Comparison of ENCODE assay signal across 23 cellular contexts in the genomic region with DNA sequence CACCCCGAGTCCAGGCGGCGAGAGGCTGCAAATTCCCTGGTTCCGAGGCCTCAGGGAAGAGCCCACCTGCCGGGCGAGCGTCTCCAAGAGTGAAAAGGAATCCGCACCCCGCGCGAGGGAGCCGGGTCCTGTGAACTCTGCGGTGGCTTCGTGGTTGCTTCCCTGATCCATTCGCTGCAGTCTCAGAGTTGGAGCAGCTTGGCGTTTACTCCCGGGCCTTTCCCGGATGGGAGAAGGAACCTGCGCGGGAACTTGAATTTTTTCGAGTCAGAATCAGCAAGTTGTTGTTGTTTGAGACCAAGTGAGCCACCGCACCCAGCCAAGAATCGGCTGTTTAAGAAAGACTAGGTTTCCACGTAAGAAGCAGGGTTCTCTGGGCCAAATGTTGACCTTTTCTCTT. TPM values are rescaled to one million over a fixed set of nuclear protein-coding genes. Genes with fewer than 3 reads are reported as not detected.
A peak's percentile ranks its signal among the peaks of the same experiment; 100 is the strongest.
DNase-seq lines count a peak whose midpoint lies in the region; ATAC-seq, FAIRE-seq and TF ChIP-seq lines count a peak whose summit lies in the region.
"Had no signal": no experiment of that assay in that cellular context is flagged by ENCODE, and none has a peak within 500 bp of the region (broad histone marks: within the 10 kb centered on the region; RNA-seq: fewer than 3 reads in every experiment).

No MANE protein-coding gene starts in this region.

- H3K4me3 ChIP-seq in mammary epithelial cell (replicated peaks in 1 of 3; ENCODE audit: insufficient read depth in 1 of 3, low read depth in 2 of 3, low read length in 3 of 3) (no peak overlapping the region), breast epithelium (no peak overlapping the region), endodermal cell (ENCODE audit: low read length) (peak overlapping the region; percentile 72), mesenchymal stem cell (ENCODE audit: insufficient read depth in 1 of 2, low read depth in 1 of 2, low read length in 2 of 2) (peak overlapping the region in 1 of 2 experiments; percentile 54), mucosa of descending colon (no peak overlapping the region)
- H3K4me3 ChIP-seq: adrenal gland, colonic mucosa, lower lobe of right lung, Peyer's patch, skin epidermis, upper lobe of right lung had no signal

- H3K27me3 ChIP-seq in mammary epithelial cell (ENCODE audit: insufficient read depth, low read length): no peaks in the 10 kb centered on the region
- H3K27me3 ChIP-seq in breast epithelium: peaks cover 0 to 27% of the 10 kb centered on the region in 2 donors
- H3K27me3 ChIP-seq in endodermal cell (ENCODE audit: control insufficient read depth, insufficient read depth, low read length, poor library complexity, severe bottlenecking): peaks cover 28% of the 10 kb centered on the region
- H3K27me3 ChIP-seq in mesenchymal stem cell (ENCODE audit: control insufficient read depth in 1 of 2, insufficient read depth in 1 of 2, low read length in 2 of 2): peaks cover 22 to 52% of the 10 kb centered on the region in 2 experiments
- H3K27me3 ChIP-seq: colonic mucosa, Peyer's patch had no signal

- H3K9me3 Mint-ChIP-seq in endodermal cell (no peaks in the 10 kb centered on the region), type B pancreatic cell (no peaks in the 10 kb centered on the region)
- H3K9me3 Mint-ChIP-seq: activated T-helper 2 cell treated with anti-CD3 and anti-CD28 coated beads, Interferon-gamma antibody, Interleukin-2, Interleukin-4, amounts not matched to agents 10 μg/mL and 5 μg/mL and 100 μg/mL, durations not matched to agents 14 hours and 24 hours and 36 hours; CD8-positive, alpha-beta T cell; stimulated activated effector memory CD8-positive, alpha-beta T cell treated with anti-CD3 and anti-CD28 coated beads, Interleukin-12 subunit alpha, Interleukin-12 subunit beta, amount 100 ng/mL, for 72 hours had no signal

- H3K4ac ChIP-seq in mesenchymal stem cell (ENCODE audit: low read depth in 1 of 2, low read length in 2 of 2): no peak overlapping the region

- H4K91ac ChIP-seq in mesenchymal stem cell (ENCODE audit: low read length): no peak overlapping the region

- H3K9me3 ChIP-seq in mammary epithelial cell (replicated peaks; ENCODE audit: insufficient read depth, low read length) (no peaks in the 10 kb centered on the region), breast epithelium (no peaks in the 10 kb centered on the region), endodermal cell (ENCODE audit: control insufficient read depth, low read length) (no peaks in the 10 kb centered on the region), mesenchymal stem cell (ENCODE audit: control insufficient read depth, low read length) (no peaks in the 10 kb centered on the region), mucosa of descending colon (no peaks in the 10 kb centered on the region)
- H3K9me3 ChIP-seq: adrenal gland, colonic mucosa, lower lobe of right lung, Peyer's patch, upper lobe of right lung had no signal

- no peaks in the 10 kb centered on the region for H4K20me1 ChIP-seq in mammary epithelial cell (ENCODE audit: insufficient read depth, low read length)

- H4K8ac ChIP-seq in mesenchymal stem cell (ENCODE audit: low read length): peak overlapping the region; percentile 50

- H3K4me3 Mint-ChIP-seq in endodermal cell: peak overlapping the region; percentile 70
- peak overlapping the region; percentile 75 for H3K4me3 Mint-ChIP-seq in type B pancreatic cell
- H3K4me3 Mint-ChIP-seq: activated CD4-positive, alpha-beta memory T cell treated with anti-CD3 and anti-CD28 coated beads, Interleukin-2, amount 10 ng/mL, durations not matched to agents 7 days and 5 days; CD8-positive, alpha-beta T cell; stimulated activated effector memory CD8-positive, alpha-beta T cell treated with anti-CD3 and anti-CD28 coated beads, Interleukin-12 subunit alpha, Interleukin-12 subunit beta, amount 100 ng/mL, for 72 hours had no signal

- H3K79me2 ChIP-seq in mammary epithelial cell (ENCODE audit: insufficient read depth, low read length): no peaks in the 10 kb centered on the region

- H3K27me3 Mint-ChIP-seq in endodermal cell (ENCODE audit: insufficient read depth) (peaks cover 46% of the 10 kb centered on the region), type B pancreatic cell (peaks cover 83% of the 10 kb centered on the region)

- peak overlapping the region; percentile 4 for H3K4me2 ChIP-seq in mammary epithelial cell (ENCODE audit: insufficient read depth, low read depth, low read length)
- peak overlapping the region; percentile 93 for H3K4me2 ChIP-seq in mesenchymal stem cell (ENCODE audit: low read length, poor library complexity, severe bottlenecking)

- H3K27ac Mint-ChIP-seq in endodermal cell: peak overlapping the region; percentile 89
- no peak overlapping the region for H3K27ac Mint-ChIP-seq in type B pancreatic cell
- H3K27ac Mint-ChIP-seq: activated CD4-positive, alpha-beta memory T cell treated with anti-CD3 and anti-CD28 coated beads, Interleukin-2, amount 10 ng/mL, durations not matched to agents 7 days and 5 days; activated T-helper 2 cell treated with anti-CD3 and anti-CD28 coated beads, Interferon-gamma antibody, Interleukin-2, Interleukin-4, amounts not matched to agents 10 μg/mL and 5 μg/mL and 100 μg/mL, durations not matched to agents 14 hours and 24 hours and 36 hours; CD8-positive, alpha-beta T cell; stimulated activated effector memory CD8-positive, alpha-beta T cell treated with anti-CD3 and anti-CD28 coated beads, Interleukin-12 subunit alpha, Interleukin-12 subunit beta, amount 100 ng/mL, for 72 hours had no signal

- no peak for ATAC-seq in mucosa of descending colon
- ATAC-seq: CD8-positive, alpha-beta T cell; lower lobe of right lung; stimulated activated effector memory CD8-positive, alpha-beta T cell treated with anti-CD3 and anti-CD28 coated beads, Interleukin-12 subunit alpha, Interleukin-12 subunit beta, amount 100 ng/mL, for 72 hours; upper lobe of right lung had no signal

- CTCF ChIA-PET in mammary epithelial cell (lab: Charles Lee; ENCODE audit: low non-redundant PET): no interaction called here

- H3K18ac ChIP-seq in mesenchymal stem cell (ENCODE audit: low read depth in 1 of 2, low read length in 2 of 2): no peak overlapping the region

- DNase-seq in mammary epithelial cell (no peak), breast epithelium (ENCODE audit: low spot score in 2 of 2) (no peak), endodermal cell (peak; percentile 74), mesenchymal stem cell (no peak), type B pancreatic cell (ENCODE audit: extremely low spot score, unreplicated experiment) (no peak), mucosa of descending colon (no peak), HTR-8/SVneo (ENCODE audit: insufficient read length, low spot score) (no peak), SW480 (ENCODE audit: low spot score) (no peak)
- DNase-seq: activated CD4-positive, alpha-beta memory T cell treated with anti-CD3 and anti-CD28 coated beads, Interleukin-2, amount 10 ng/mL, durations not matched to agents 7 days and 5 days; adrenal gland; CD8-positive, alpha-beta T cell; colonic mucosa; hypothalamus; lower lobe of right lung; MV-4-11; NCI-H2029 treated with DMSO at 0.1 percent for 48 hours; NCI-H526; Peyer's patch; upper lobe of right lung had no signal

- H3K9ac ChIP-seq in mammary epithelial cell (ENCODE audit: insufficient read depth, low read length) (no peak overlapping the region), endodermal cell (ENCODE audit: extremely low read depth, low read length, poor library complexity, severe bottlenecking) (no peak overlapping the region), mesenchymal stem cell (ENCODE audit: low read length) (no peak overlapping the region)

- dilution Hi-C loops in mammary epithelial cell (cut with HindIII; ENCODE audit: low sequenced_read_pairs): no loop called here

- TF ChIP-seq POLR2A in breast epithelium (IDR thresholded peaks at IDR 0.05): no peak

- H3K36me3 Mint-ChIP-seq in endodermal cell (ENCODE audit: low read depth) (peaks cover 6% of the 10 kb centered on the region), type B pancreatic cell (peaks cover 4% of the 10 kb centered on the region)
- H3K36me3 Mint-ChIP-seq: CD8-positive, alpha-beta T cell; stimulated activated effector memory CD8-positive, alpha-beta T cell treated with anti-CD3 and anti-CD28 coated beads, Interleukin-12 subunit alpha, Interleukin-12 subunit beta, amount 100 ng/mL, for 72 hours had no signal

- peak overlapping the region; percentile 22 for H2AFZ ChIP-seq in mammary epithelial cell (ENCODE audit: low read depth, low read length)
- H2AFZ ChIP-seq in mesenchymal stem cell (ENCODE audit: low read depth, low read length): no peak overlapping the region

- TF ChIP-seq CTCF in mammary epithelial cell (conservative IDR thresholded peaks at IDR 0.05 in 1 of 2, IDR thresholded peaks at IDR 0.05 in 1 of 2; ENCODE audit: extremely low read depth in 1 of 2, insufficient read depth in 1 of 2, low read depth in 1 of 2, low read length in 2 of 2) (no peak), breast epithelium (IDR thresholded peaks at IDR 0.05) (no peak), endodermal cell (conservative IDR thresholded peaks at IDR 0.05) (no peak), type B pancreatic cell (conservative IDR thresholded peaks at IDR 0.05) (no peak), mucosa of descending colon (IDR thresholded peaks at IDR 0.05) (no peak)

- in situ Hi-C loops in mammary epithelial cell (cut with MboI; ENCODE audit: low sequenced_read_pairs in 2 of 2): no loop called here

- H2BK5ac ChIP-seq in mesenchymal stem cell (ENCODE audit: low read depth, low read length, poor library complexity, severe bottlenecking): no peak overlapping the region

- no peaks in the 10 kb centered on the region for H3K79me1 ChIP-seq in mesenchymal stem cell (replicated peaks; ENCODE audit: low read length, poor library complexity, severe bottlenecking)

- no peak overlapping the region for H3K14ac ChIP-seq in mesenchymal stem cell (ENCODE audit: low read length in 2 of 2)

- H2AK5ac ChIP-seq in mesenchymal stem cell (ENCODE audit: low read length, severe bottlenecking): no peak overlapping the region

- H2BK15ac ChIP-seq in mesenchymal stem cell (ENCODE audit: low read depth, poor library complexity, severe bottlenecking): no peak overlapping the region

- BruUV-seq in mammary epithelial cell (replicated peaks; lab: Mats Ljungman, UMichigan): no TSS peak

- intact Hi-C loops in mammary epithelial cell (cut with micrococcal nuclease) (loop anchor here (10.0 kb wide), 1 partner anchor 1384 kb away; no protein-coding TSS in a partner anchor), breast epithelium (cut with DNase I; ENCODE audit: low total_unique reads) (no loop called here), mucosa of descending colon (cut with DNase I, micrococcal nuclease) (no loop called here)

- FAIRE-seq in HTR-8/SVneo (lab: Jason Lieb, UNC): no peak
- FAIRE-seq: A204.1 had no signal

- H3K4me1 Mint-ChIP-seq in endodermal cell: no peaks in the 10 kb centered on the region
- peaks cover 4% of the 10 kb centered on the region for H3K4me1 Mint-ChIP-seq in type B pancreatic cell (ENCODE audit: unreplicated experiment)
- H3K4me1 Mint-ChIP-seq: activated CD4-positive, alpha-beta memory T cell treated with anti-CD3 and anti-CD28 coated beads, Interleukin-2, amount 10 ng/mL, durations not matched to agents 7 days and 5 days; stimulated activated effector memory CD8-positive, alpha-beta T cell treated with anti-CD3 and anti-CD28 coated beads, Interleukin-12 subunit alpha, Interleukin-12 subunit beta, amount 100 ng/mL, for 72 hours had no signal

- H3K23ac ChIP-seq in mesenchymal stem cell (ENCODE audit: low read length in 2 of 2): no peak overlapping the region

- 42% methylated on average over 20 of the region's 24 CpGs for WGBS in mammary epithelial cell (ENCODE audit: low coverage, missing lambda C conversion rate)
- 19 to 30% methylated on average over 15 to 24 of the region's 24 CpGs for WGBS in endodermal cell (ENCODE audit: insufficient coverage in 1 of 2, insufficient read length in 1 of 2), 2 experiments
- 4% methylated on average over 24 of the region's 24 CpGs for WGBS in mesenchymal stem cell

- H2BK12ac ChIP-seq in mesenchymal stem cell (ENCODE audit: low read length in 2 of 2): no peak overlapping the region

- no peaks in the 10 kb centered on the region for H3K36me3 ChIP-seq in mammary epithelial cell (ENCODE audit: insufficient read depth, low read length)
- no peaks in the 10 kb centered on the region for H3K36me3 ChIP-seq in breast epithelium
- H3K36me3 ChIP-seq in endodermal cell (ENCODE audit: control insufficient read depth, insufficient read depth, low read length): no peaks in the 10 kb centered on the region
- H3K36me3 ChIP-seq in mesenchymal stem cell (ENCODE audit: control insufficient read depth in 1 of 2, insufficient read depth in 2 of 2, low read depth in 1 of 2, low read length in 2 of 2): no peaks in the 10 kb centered on the region
- no peaks in the 10 kb centered on the region for H3K36me3 ChIP-seq in mucosa of descending colon (ENCODE audit: low read depth)
- H3K36me3 ChIP-seq: adrenal gland, colonic mucosa, lower lobe of right lung, Peyer's patch, upper lobe of right lung had no signal

- no peaks in the 10 kb centered on the region for H3K4me1 ChIP-seq in mammary epithelial cell (ENCODE audit: insufficient read depth, low read length)
- H3K4me1 ChIP-seq in breast epithelium: no peaks in the 10 kb centered on the region
- H3K4me1 ChIP-seq in endodermal cell (ENCODE audit: control insufficient read depth, insufficient read depth, low read length): no peaks in the 10 kb centered on the region
- peaks cover 6% of the 10 kb centered on the region for H3K4me1 ChIP-seq in mesenchymal stem cell (ENCODE audit: control insufficient read depth, insufficient read depth, low read depth, low read length)
- no peaks in the 10 kb centered on the region for H3K4me1 ChIP-seq in mucosa of descending colon (ENCODE audit: low read depth)
- H3K4me1 ChIP-seq: adrenal gland, colonic mucosa, lower lobe of right lung, Peyer's patch, upper lobe of right lung had no signal

- H3K27ac ChIP-seq in mammary epithelial cell (ENCODE audit: insufficient read depth, low read depth, low read length) (no peak overlapping the region), breast epithelium (no peak overlapping the region), endodermal cell (ENCODE audit: low read depth, low read length) (no peak overlapping the region), mesenchymal stem cell (ENCODE audit: low read length, poor library complexity, severe bottlenecking) (no peak overlapping the region)
- H3K27ac ChIP-seq: adrenal gland, colonic mucosa, lower lobe of right lung, Peyer's patch, skin epidermis, upper lobe of right lung had no signal

- no peak overlapping the region for H2BK120ac ChIP-seq in mesenchymal stem cell (ENCODE audit: low read depth, low read length)

RNA-seq across cellular contexts. Expression of gene PRSS16, which starts 12.8 kb away (rescaled TPM):
- 10 to 100 TPM in 1 of 2 donors, 1 to 10 TPM in 1; 4.8 to 10.5 TPM for total RNA-seq in mammary epithelial cell
- polyA plus RNA-seq in mammary epithelial cell: 11.9 TPM
- polyA minus RNA-seq in mammary epithelial cell: 22.5 TPM
- 10 to 100 TPM in 2 of 3 donors, under 1 TPM in 1; 0.80 to 31.0 (median 12.8) TPM for total RNA-seq in breast epithelium
- 10 to 100 TPM; 12.5 to 14.1 TPM for total RNA-seq in endodermal cell
- polyA plus RNA-seq in endodermal cell (2013, experiment 1 of 2): 3.9 TPM
- polyA plus RNA-seq in endodermal cell (2013, experiment 2 of 2): 3.4 TPM
- 0.17 TPM for polyA plus RNA-seq in mesenchymal stem cell (2013, experiment 1 of 2)
- 0.21 TPM for polyA plus RNA-seq in mesenchymal stem cell (2013, experiment 2 of 2)
- total RNA-seq in type B pancreatic cell (ENCODE audit: low replicate concordance): 10.5 and 28.9 TPM in 2 replicates
- total RNA-seq in mucosa of descending colon: 10 to 100 TPM; 13.0 to 32.1 (median 22.4) TPM

RNA-seq across cellular contexts. Expression of gene POM121L2, which starts 51.7 kb away (rescaled TPM):
- total RNA-seq in mammary epithelial cell (not detected), breast epithelium (not detected), endodermal cell (under 1 TPM in 1 of 2 donors, not detected in 1; 0.20 TPM), type B pancreatic cell (ENCODE audit: low replicate concordance) (0.10 and 0.14 TPM in 2 replicates), mucosa of descending colon (under 1 TPM in 2 of 3 donors, not detected in 1; 0.09 to 0.14 TPM)
- not detected for polyA plus RNA-seq in mammary epithelial cell
- not detected for polyA minus RNA-seq in mammary epithelial cell
- polyA plus RNA-seq in endodermal cell (2013, experiment 1 of 2): not detected
- polyA plus RNA-seq in endodermal cell (2013, experiment 2 of 2): not detected
- not detected for polyA plus RNA-seq in mesenchymal stem cell (2013, experiment 1 of 2)
- not detected for polyA plus RNA-seq in mesenchymal stem cell (2013, experiment 2 of 2)
- total RNA-seq: activated CD4-positive, alpha-beta memory T cell treated with anti-CD3 and anti-CD28 coated beads, Interleukin-2, amount 10 ng/mL, durations not matched to agents 7 days and 5 days; activated T-helper 2 cell treated with anti-CD3 and anti-CD28 coated beads, Interferon-gamma antibody, Interleukin-2, Interleukin-4, amounts not matched to agents 10 μg/mL and 5 μg/mL and 100 μg/mL, durations not matched to agents 14 hours and 24 hours and 36 hours; adrenal gland; CD8-positive, alpha-beta T cell; lower lobe of right lung; Peyer's patch; upper lobe of right lung had no signal
